In genomic region chr12:81400024-81400423, GRCh38 we compare ENCODE assay signal across 8 cellular contexts.
"Had no signal": no experiment of that assay in that cellular context is flagged by ENCODE, and none has a peak within 500 bp of the region (broad histone marks: within the 10 kb centered on the region; RNA-seq: fewer than 3 reads in every experiment).

No MANE protein-coding gene starts in this region.

- ATAC-seq: GM23338, K562 had no signal

- H2AFZ ChIP-seq: GM23338 had no signal

- FAIRE-seq: H1, H54, HTR-8/SVneo, K562 had no signal

- H3K4me2 ChIP-seq: GM23338 had no signal

- DNase-seq: H9, HCEC 1CT, KG1 had no signal

- H3K4me3 ChIP-seq: GM23338, K562 had no signal
